In the genomic region with DNA sequence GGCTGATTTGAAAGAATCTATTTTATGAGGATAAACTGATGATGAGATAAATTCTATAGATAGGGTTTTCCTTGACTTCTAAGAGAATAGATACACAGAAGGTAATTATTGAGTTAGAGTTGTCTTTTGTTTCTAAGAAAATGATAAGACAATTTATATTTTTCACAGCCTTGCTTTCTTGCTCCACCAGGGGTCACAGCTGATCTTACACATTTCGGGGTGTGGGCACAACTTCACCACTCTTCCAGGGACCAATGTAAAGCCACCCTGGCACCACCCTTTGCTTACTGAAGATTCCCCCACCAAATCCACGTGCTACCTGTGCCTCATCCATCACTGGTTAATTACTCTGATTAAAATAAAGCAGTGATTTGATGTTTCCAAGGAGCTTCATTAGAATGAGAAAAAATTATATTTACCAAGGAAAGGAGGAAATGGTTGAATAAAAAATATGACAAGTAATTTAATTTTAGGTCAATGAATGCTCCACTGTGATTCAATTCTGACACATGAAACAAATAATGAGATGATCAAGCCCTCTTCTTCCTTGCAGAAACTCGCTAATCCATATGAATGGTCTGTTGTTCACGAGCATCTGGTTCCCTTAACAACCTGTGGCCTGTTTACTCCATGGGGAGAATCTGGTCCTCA, we compare ENCODE assay signal across 14 cellular contexts.
A peak's percentile ranks its signal among the peaks of the same experiment; 100 is the strongest.
DNase-seq lines count a peak whose midpoint lies in the region; ATAC-seq and TF ChIP-seq lines count a peak whose summit lies in the region.
"Had no signal": no experiment of that assay in that cellular context is flagged by ENCODE, and none has a peak within 500 bp of the region (broad histone marks: within the 10 kb centered on the region; RNA-seq: fewer than 3 reads in every experiment).

No MANE protein-coding gene starts in this region.

- no peak overlapping the region for H3K27ac ChIP-seq in HCT116 (ENCODE audit: low read depth, low read length)
- peak overlapping the region; percentile 83 to 97 (median 91) for H3K27ac ChIP-seq in tibial nerve

- no peaks in the 10 kb centered on the region for H4K20me1 ChIP-seq in HCT116 (ENCODE audit: insufficient read depth)

- TF ChIP-seq EP300 in tibial nerve (IDR thresholded peaks at IDR 0.05), result no peak

- intact Hi-C loops in HCT116 (cut with micrococcal nuclease), result loop anchor here (1.0 kb wide), 1 partner anchor 60 kb away; no protein-coding TSS in a partner anchor

- H3K4me1 ChIP-seq in HCT116 (ENCODE audit: control insufficient read depth in 1 of 2, insufficient read depth in 2 of 2, low read length in 2 of 2) (peaks cover 7 to 11% of the 10 kb centered on the region in 2 experiments; a peak in 3 of 4 replicates), adipocyte (ENCODE audit: control insufficient read depth, insufficient read depth, low read length) (peaks cover 33% of the 10 kb centered on the region), tibial nerve (peaks cover 0 to 50% (median 28%) of the 10 kb centered on the region in 4 donors)

- TF ChIP-seq CTCF in HCT116 (IDR thresholded peaks at IDR 0.05 in 2 of 3, conservative IDR thresholded peaks at IDR 0.05 in 1 of 3; ENCODE audit: borderline replicate concordance in 1 of 3, insufficient read depth in 1 of 3, low read depth in 2 of 3, low read length in 2 of 3) (peak; percentile 26 to 35 (median 33); a peak in 4 of 6 replicates), foreskin fibroblast (IDR thresholded peaks at IDR 0.05; ENCODE audit: low read depth, low read length) (peak; percentile 7), tibial nerve (IDR thresholded peaks at IDR 0.05) (peak in 1 of 5 experiments; percentile 22)

- H3K4me2 ChIP-seq in HCT116 (ENCODE audit: low read length), result no peak overlapping the region

- H3K27me3 ChIP-seq in HCT116 (ENCODE audit: insufficient read depth, low read length) (no peaks in the 10 kb centered on the region), adipocyte (replicated peaks; ENCODE audit: control insufficient read depth, insufficient read depth, low read length) (no peaks in the 10 kb centered on the region), tibial nerve (no peaks in the 10 kb centered on the region)

- H3K36me3 ChIP-seq in HCT116 (ENCODE audit: control insufficient read depth in 1 of 2, insufficient read depth in 2 of 2, low read length in 2 of 2) (no peaks in the 10 kb centered on the region), adipocyte (ENCODE audit: control insufficient read depth, insufficient read depth, low read length, severe bottlenecking) (no peaks in the 10 kb centered on the region), tibial nerve (no peaks in the 10 kb centered on the region)

- H3K9me3 ChIP-seq in HCT116 (ENCODE audit: control insufficient read depth in 1 of 2, insufficient read depth in 1 of 2, low read depth in 1 of 2, low read length in 2 of 2), result no peaks in the 10 kb centered on the region
- no peaks in the 10 kb centered on the region for H3K9me3 ChIP-seq in adipocyte (ENCODE audit: control insufficient read depth, low read length)
- no peaks in the 10 kb centered on the region for H3K9me3 ChIP-seq in tibial nerve

- H3K9ac ChIP-seq in HCT116 (ENCODE audit: low read length) (no peak overlapping the region), adipocyte (ENCODE audit: low read length) (peak overlapping the region; percentile 84)

- 81 to 87% methylated on average over 4 of the region's 4 CpGs for WGBS in tibial nerve, 2 donors

- BruUV-seq in HCT116 (replicated peaks; lab: Mats Ljungman, UMichigan), result no TSS peak

- no peaks in the 10 kb centered on the region for H3K79me2 ChIP-seq in HCT116 (ENCODE audit: insufficient read depth, low read length)

- DNase-seq in HCT116 (ENCODE audit: low read depth, low spot score), result peak; percentile 10
- peak; percentile 61 for DNase-seq in adipocyte (ENCODE audit: low read depth)
- peak; percentile 34 to 65 for DNase-seq in foreskin fibroblast
- DNase-seq in tibial nerve (ENCODE audit: low spot score in 2 of 2), result no peak
- DNase-seq in NCI-H345 (lab: John Stamatoyannopoulos, UW), result no peak
- DNase-seq in activated CD8-positive, alpha-beta memory T cell treated with anti-CD3 and anti-CD28 coated beads, Interleukin-2, amount 50 U/mL, for 48 hours, result no peak
- DNase-seq in COR-L47 (lab: John Stamatoyannopoulos, UW), result no peak
- DNase-seq: activated CD4-positive, alpha-beta T cell treated with anti-CD3 and anti-CD28 coated beads, Interleukin-2, amount 50 U/mL, for 1 hour; activated naive CD8-positive, alpha-beta T cell treated with anti-CD3 and anti-CD28 coated beads, Interleukin-2, amount 10 ng/mL, durations not matched to agents 7 days and 5 days; MM.1S; NCI-H526 treated with DMSO at 0.1 percent for 48 hours; posterior cingulate gyrus; trophoblast cell had no signal

- peak overlapping the region; percentile 35 for H2AFZ ChIP-seq in HCT116 (ENCODE audit: low read depth, low read length, poor library complexity, severe bottlenecking)

- no peak overlapping the region for H3K4me3 ChIP-seq in HCT116 (replicated peaks in 1 of 2; ENCODE audit: low read depth in 1 of 2, low read length in 2 of 2)
- H3K4me3 ChIP-seq in adipocyte (ENCODE audit: low read length), result no peak overlapping the region
- H3K4me3 ChIP-seq in foreskin fibroblast (ENCODE audit: low read depth in 1 of 2, low read length in 2 of 2), result no peak overlapping the region
- no peak overlapping the region for H3K4me3 ChIP-seq in tibial nerve

- peak; percentile 62 for TF ChIP-seq RAD21 in HCT116 (IDR thresholded peaks at IDR 0.05; ENCODE audit: low read depth)

- no peak for TF ChIP-seq POLR2A in HCT116 (IDR thresholded peaks at IDR 0.05; ENCODE audit: borderline replicate concordance, extremely low read depth, insufficient read depth, insufficient read length)
- no peak for TF ChIP-seq POLR2A in tibial nerve (IDR thresholded peaks at IDR 0.05)

- POLR2A ChIA-PET in HCT116 (lab: Charles Lee), result no interaction called here

- H3K9me2 ChIP-seq in HCT116 (ENCODE audit: insufficient read depth), result no peaks in the 10 kb centered on the region

- RAD21 ChIA-PET in HCT116 (lab: Charles Lee; ENCODE audit: low non-redundant PET in 1 of 2, low total read pairs in 2 of 2, uncharacterized antibody in 2 of 2, unreplicated experiment in 2 of 2), result no interaction called here

- CTCF ChIA-PET in HCT116 (lab: Charles Lee), result interaction anchor here (1.0 kb wide), 1 partner anchor 60 kb away, joined by 5 read pairs; no protein-coding TSS in a partner anchor

- ATAC-seq in HCT116 (peak; percentile 53; the same call in 1 of the 2 replicates), GM21717 (IDR thresholded peaks at IDR 0.05; ENCODE audit: unreplicated experiment) (no peak)

TF ChIP-seq in HCT116, 20 proteins besides CTCF, POLR2A, EP300 and RAD21:
- TF ChIP-seq, protein P1, sequence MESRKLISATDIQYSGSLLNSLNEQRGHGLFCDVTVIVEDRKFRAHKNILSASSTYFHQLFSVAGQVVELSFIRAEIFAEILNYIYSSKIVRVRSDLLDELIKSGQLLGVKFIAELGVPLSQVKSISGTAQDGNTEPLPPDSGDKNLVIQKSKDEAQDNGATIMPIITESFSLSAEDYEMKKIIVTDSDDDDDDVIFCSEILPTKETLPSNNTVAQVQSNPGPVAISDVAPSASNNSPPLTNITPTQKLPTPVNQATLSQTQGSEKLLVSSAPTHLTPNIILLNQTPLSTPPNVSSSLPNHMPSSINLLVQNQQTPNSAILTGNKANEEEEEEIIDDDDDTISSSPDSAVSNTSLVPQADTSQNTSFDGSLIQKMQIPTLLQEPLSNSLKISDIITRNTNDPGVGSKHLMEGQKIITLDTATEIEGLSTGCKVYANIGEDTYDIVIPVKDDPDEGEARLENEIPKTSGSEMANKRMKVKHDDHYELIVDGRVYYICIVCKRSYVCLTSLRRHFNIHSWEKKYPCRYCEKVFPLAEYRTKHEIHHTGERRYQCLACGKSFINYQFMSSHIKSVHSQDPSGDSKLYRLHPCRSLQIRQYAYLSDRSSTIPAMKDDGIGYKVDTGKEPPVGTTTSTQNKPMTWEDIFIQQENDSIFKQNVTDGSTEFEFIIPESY (IDR thresholded peaks at IDR 0.05; ENCODE audit: extremely low read depth, insufficient replicate concordance, low read length), result no peak
- TF ChIP-seq ELF1 (IDR thresholded peaks at IDR 0.05; ENCODE audit: borderline replicate concordance, low read depth) (no peak), TCF7L2 (IDR thresholded peaks at IDR 0.05; ENCODE audit: borderline replicate concordance, extremely low read depth, insufficient read depth, insufficient read length) (no peak), CEBPB (IDR thresholded peaks at IDR 0.05; ENCODE audit: low read depth) (no peak), ZNF274 (IDR thresholded peaks at IDR 0.05; ENCODE audit: low read depth, low read length) (no peak), EZH2phosphoT487 (IDR thresholded peaks at IDR 0.05; ENCODE audit: borderline replicate concordance) (no peak), SRF (IDR thresholded peaks at IDR 0.05; ENCODE audit: low read depth) (no peak), EZH2 (IDR thresholded peaks at IDR 0.05) (no peak), POLR2AphosphoS5 (IDR thresholded peaks at IDR 0.05; ENCODE audit: low read depth, low read length) (no peak), EGR1 (IDR thresholded peaks at IDR 0.05; ENCODE audit: low read depth) (no peak), FOSL1 (IDR thresholded peaks at IDR 0.05; ENCODE audit: low read depth) (no peak), JUND (IDR thresholded peaks at IDR 0.05) (no peak)
- TF ChIP-seq, protein P2, sequence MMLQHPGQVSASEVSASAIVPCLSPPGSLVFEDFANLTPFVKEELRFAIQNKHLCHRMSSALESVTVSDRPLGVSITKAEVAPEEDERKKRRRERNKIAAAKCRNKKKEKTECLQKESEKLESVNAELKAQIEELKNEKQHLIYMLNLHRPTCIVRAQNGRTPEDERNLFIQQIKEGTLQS (IDR thresholded peaks at IDR 0.05), result no peak
- TF ChIP-seq, protein P3, sequence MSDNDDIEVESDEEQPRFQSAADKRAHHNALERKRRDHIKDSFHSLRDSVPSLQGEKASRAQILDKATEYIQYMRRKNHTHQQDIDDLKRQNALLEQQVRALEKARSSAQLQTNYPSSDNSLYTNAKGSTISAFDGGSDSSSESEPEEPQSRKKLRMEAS (IDR thresholded peaks at IDR 0.05), result no peak

Comparison
In these comparisons a context has a peak if more than half of its experiments do, and no peak if none do; other contexts are left out.
1. DNase-seq: peak in HCT116 (single experiment), adipocyte (single experiment) and foreskin fibroblast (2 of 2); none in tibial nerve (0 of 2), NCI-H345 (single experiment), activated CD8-positive, alpha-beta memory T cell treated with anti-CD3 and anti-CD28 coated beads, Interleukin-2, amount 50 U/mL, for 48 hours (single experiment) and COR-L47 (single experiment).